Comparison of ENCODE assay signal across 23 cellular contexts in genomic region chr4:85050736-85051135, GRCh38.
"Had no signal": no experiment of that assay in that cellular context is flagged by ENCODE, and none has a peak within 500 bp of the region (broad histone marks: within the 10 kb centered on the region; RNA-seq: fewer than 3 reads in every experiment).

No MANE protein-coding gene starts in this region.

- DNase-seq: activated CD4-positive, alpha-beta T cell treated with anti-CD3 and anti-CD28 coated beads for 1 hour; activated CD4-positive, alpha-beta T cell treated with anti-CD3 and anti-CD28 coated beads, Interleukin-2, amount 10 ng/mL, durations not matched to agents 7 days and 5 days; activated CD8-positive, alpha-beta T cell treated with anti-CD3 and anti-CD28 coated beads for 36 hours; activated naive CD8-positive, alpha-beta T cell treated with anti-CD3 and anti-CD28 coated beads, Interleukin-2, amount 50 U/mL, for 24 hours; activated T-cell treated with anti-CD3 and anti-CD28 coated beads, Interleukin-2, amount 50 U/mL, for 48 hours; amygdala; caudate nucleus; heart left ventricle; hypothalamus; immature natural killer cell; kidney; naive thymus-derived CD8-positive, alpha-beta T cell; nucleus accumbens; pancreas; psoas muscle; stimulated activated CD4-positive, alpha-beta T cell treated with anti-CD3 and anti-CD28 coated beads, Interleukin-1b, Interleukin-23, amount 100 ng/mL, for 48 hours; stimulated activated CD4-positive, alpha-beta T cell treated with anti-CD3 and anti-CD28 coated beads, Interleukin-4, amount 100 ng/mL, for 4 hours; stimulated activated CD8-positive, alpha-beta memory T cell treated with anti-CD3 and anti-CD28 coated beads, Interleukin-4, amount 100 ng/mL, for 48 hours; stimulated activated naive CD8-positive, alpha-beta T cell treated with anti-CD3 and anti-CD28 coated beads, Interleukin-15, amount 100 ng/mL, for 72 hours; substantia nigra; uterus had no signal

- H3K27ac ChIP-seq: gastroesophageal sphincter, heart left ventricle, pancreas, psoas muscle, uterus had no signal

- H3K4me3 ChIP-seq: gastroesophageal sphincter, heart left ventricle, pancreas, psoas muscle, smooth muscle cell, uterus had no signal
